Comparison of ENCODE assay signal across 27 cellular contexts in genomic region chr15:64781299-64781698, GRCh38. TPM values are rescaled to one million over a fixed set of nuclear protein-coding genes. Genes with fewer than 3 reads are reported as not detected.
"Had no signal": no experiment of that assay in that cellular context is flagged by ENCODE, and none has a peak within 500 bp of the region (broad histone marks: within the 10 kb centered on the region; RNA-seq: fewer than 3 reads in every experiment).

No MANE protein-coding gene starts in this region.

- H3K4me3 Mint-ChIP-seq: activated T-cell treated with anti-CD3 and anti-CD28 coated beads, Interleukin-2, amount 50 U/mL, for 72 hours; naive B cell; stimulated activated memory B cell treated with anti-CD40 and anti-IgM and Interleukin-4, amounts not matched to agents 10 μg/mL and 1 μg/mL and 100 μg/mL, for 72 hours; stimulated activated naive CD8-positive, alpha-beta T cell treated with anti-CD3 and anti-CD28 coated beads, Interleukin-15, amount 100 ng/mL, for 72 hours; T-helper 2 cell treated with Interferon-gamma antibody and Interleukin-4, amounts not matched to agents 5 μg/mL and 100 μg/mL, for 36 hours had no signal

- H3K9me3 Mint-ChIP-seq: activated naive CD4-positive, alpha-beta T cell treated with anti-CD3 and anti-CD28 coated beads, Interleukin-2, amount 50 U/mL, for 72 hours; activated T-cell treated with anti-CD3 and anti-CD28 coated beads, Interleukin-2, amount 50 U/mL, for 72 hours; naive B cell; stimulated activated memory B cell treated with anti-CD40 and anti-IgM and Interleukin-4, amounts not matched to agents 10 μg/mL and 1 μg/mL and 100 μg/mL, for 72 hours; stimulated activated naive CD8-positive, alpha-beta T cell treated with anti-CD3 and anti-CD28 coated beads, Interleukin-15, amount 100 ng/mL, for 72 hours; T-helper 2 cell treated with Interferon-gamma antibody and Interleukin-4, amounts not matched to agents 5 μg/mL and 100 μg/mL, for 36 hours had no signal

- H3K36me3 Mint-ChIP-seq: activated naive CD4-positive, alpha-beta T cell treated with anti-CD3 and anti-CD28 coated beads, Interleukin-2, amount 50 U/mL, for 72 hours; naive B cell; stimulated activated memory B cell treated with anti-CD40 and anti-IgM and Interleukin-4, amounts not matched to agents 10 μg/mL and 1 μg/mL and 100 μg/mL, for 72 hours had no signal

- ATAC-seq: activated naive CD4-positive, alpha-beta T cell treated with anti-CD3 and anti-CD28 coated beads, Interleukin-2, amount 50 U/mL, for 72 hours; activated T-cell treated with anti-CD3 and anti-CD28 coated beads, Interleukin-2, amount 50 U/mL, for 72 hours; left lung; stimulated activated memory B cell treated with anti-CD40 and anti-IgM and Interleukin-4, amounts not matched to agents 10 μg/mL and 1 μg/mL and 100 μg/mL, for 72 hours; stimulated activated naive CD8-positive, alpha-beta T cell treated with anti-CD3 and anti-CD28 coated beads, Interleukin-15, amount 100 ng/mL, for 72 hours; upper lobe of right lung had no signal

- H3K27ac Mint-ChIP-seq: activated naive CD4-positive, alpha-beta T cell treated with anti-CD3 and anti-CD28 coated beads, Interleukin-2, amount 50 U/mL, for 72 hours; stimulated activated memory B cell treated with anti-CD40 and anti-IgM and Interleukin-4, amounts not matched to agents 10 μg/mL and 1 μg/mL and 100 μg/mL, for 72 hours; T-helper 2 cell treated with Interferon-gamma antibody and Interleukin-4, amounts not matched to agents 5 μg/mL and 100 μg/mL, for 36 hours had no signal

- DNase-seq: activated CD4-positive, alpha-beta T cell treated with anti-CD3 and anti-CD28 coated beads for 4 hours; activated CD4-positive, alpha-beta T cell treated with anti-CD3 and anti-CD28 coated beads, Interleukin-2, amount 50 U/mL, for 4 hours; activated CD4-positive, CD25-positive, alpha-beta regulatory T cell; activated naive CD4-positive, alpha-beta T cell; activated T-cell treated with anti-CD3 and anti-CD28 coated beads for 4 hours; activated T-cell treated with anti-CD3 and anti-CD28 coated beads, Interleukin-2, amount 50 U/mL, for 72 hours; anterior cingulate cortex; cerebellar nuclear complex; colonic mucosa; effector CD8-positive, alpha-beta T cell; head of caudate nucleus; hippocampal formation; left lung; naive B cell; sigmoid colon; small intestine; stimulated activated CD4-positive, alpha-beta T cell treated with anti-CD3 and anti-CD28 coated beads, Interleukin-4, amount 100 ng/mL, for 4 hours; stimulated activated CD8-positive, alpha-beta memory T cell treated with anti-CD3 and anti-CD28 coated beads, Interleukin-4, amount 100 ng/mL, for 48 hours; stimulated activated naive CD8-positive, alpha-beta T cell treated with anti-CD3 and anti-CD28 coated beads, Interleukin-15, amount 100 ng/mL, for 72 hours; T-helper 1 cell; thyroid gland; upper lobe of right lung had no signal

RNA-seq across cellular contexts. Expression of gene RBPMS2, which starts 5.9 kb away (rescaled TPM):
- total RNA-seq: activated naive CD4-positive, alpha-beta T cell treated with anti-CD3 and anti-CD28 coated beads, Interleukin-2, amount 50 U/mL, for 72 hours; fibroblast of lung; fibroblast of villous mesenchyme had no signal
